Comparison of ENCODE assay signal across 1 cellular context in the genomic region with DNA sequence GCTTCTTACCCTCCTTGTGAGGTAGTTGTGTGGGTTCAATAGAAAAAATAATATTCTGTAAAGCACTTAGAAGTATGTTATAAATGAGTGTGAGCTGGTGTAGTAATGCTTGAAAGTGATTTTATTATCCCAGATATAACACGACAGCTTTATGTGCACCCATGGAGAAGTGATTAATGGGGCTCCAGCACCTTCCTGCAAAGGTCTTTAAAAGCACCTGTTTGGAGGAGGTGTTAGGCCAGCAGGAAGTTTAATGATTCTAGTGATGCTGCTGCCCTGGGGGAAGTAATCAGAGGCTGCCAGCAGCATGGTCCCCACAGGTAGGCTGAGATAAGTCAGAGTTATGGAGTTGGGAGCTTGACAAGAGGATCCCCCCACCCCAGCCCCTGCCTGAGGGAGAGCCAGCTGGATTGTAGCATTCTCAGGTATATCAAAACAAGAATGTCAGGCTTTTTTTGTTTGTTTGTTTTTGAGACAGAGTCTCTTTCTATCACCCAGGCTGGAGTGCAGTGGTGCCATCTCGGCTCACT.
TF ChIP-seq lines count a peak whose summit lies in the region.

No MANE protein-coding gene starts in this region.

TF ChIP-seq in HEK293, 187 proteins besides CTCF, POLR2A, EP300 and RAD21 (continued from another document):
- TF ChIP-seq, protein P1, sequence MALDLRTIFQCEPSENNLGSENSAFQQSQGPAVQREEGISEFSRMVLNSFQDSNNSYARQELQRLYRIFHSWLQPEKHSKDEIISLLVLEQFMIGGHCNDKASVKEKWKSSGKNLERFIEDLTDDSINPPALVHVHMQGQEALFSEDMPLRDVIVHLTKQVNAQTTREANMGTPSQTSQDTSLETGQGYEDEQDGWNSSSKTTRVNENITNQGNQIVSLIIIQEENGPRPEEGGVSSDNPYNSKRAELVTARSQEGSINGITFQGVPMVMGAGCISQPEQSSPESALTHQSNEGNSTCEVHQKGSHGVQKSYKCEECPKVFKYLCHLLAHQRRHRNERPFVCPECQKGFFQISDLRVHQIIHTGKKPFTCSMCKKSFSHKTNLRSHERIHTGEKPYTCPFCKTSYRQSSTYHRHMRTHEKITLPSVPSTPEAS (tag by site-specific recombination; IDR thresholded peaks at IDR 0.05) = no peak
- TF ChIP-seq, protein P2, sequence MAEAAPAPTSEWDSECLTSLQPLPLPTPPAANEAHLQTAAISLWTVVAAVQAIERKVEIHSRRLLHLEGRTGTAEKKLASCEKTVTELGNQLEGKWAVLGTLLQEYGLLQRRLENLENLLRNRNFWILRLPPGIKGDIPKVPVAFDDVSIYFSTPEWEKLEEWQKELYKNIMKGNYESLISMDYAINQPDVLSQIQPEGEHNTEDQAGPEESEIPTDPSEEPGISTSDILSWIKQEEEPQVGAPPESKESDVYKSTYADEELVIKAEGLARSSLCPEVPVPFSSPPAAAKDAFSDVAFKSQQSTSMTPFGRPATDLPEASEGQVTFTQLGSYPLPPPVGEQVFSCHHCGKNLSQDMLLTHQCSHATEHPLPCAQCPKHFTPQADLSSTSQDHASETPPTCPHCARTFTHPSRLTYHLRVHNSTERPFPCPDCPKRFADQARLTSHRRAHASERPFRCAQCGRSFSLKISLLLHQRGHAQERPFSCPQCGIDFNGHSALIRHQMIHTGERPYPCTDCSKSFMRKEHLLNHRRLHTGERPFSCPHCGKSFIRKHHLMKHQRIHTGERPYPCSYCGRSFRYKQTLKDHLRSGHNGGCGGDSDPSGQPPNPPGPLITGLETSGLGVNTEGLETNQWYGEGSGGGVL (tag by site-specific recombination; IDR thresholded peaks at IDR 0.05) = no peak
- TF ChIP-seq SCRT1 (tag by site-specific recombination; IDR thresholded peaks at IDR 0.05; ENCODE audit: borderline replicate concordance) = peak; percentile 85
- peak; percentile 14; the same call in 1 of the 2 replicates for TF ChIP-seq FEZF1 (tag by site-specific recombination; IDR thresholded peaks at IDR 0.05)
- no peak for TF ChIP-seq ZNF510 (tag by site-specific recombination; IDR thresholded peaks at IDR 0.05; ENCODE audit: insufficient replicate concordance)
- TF ChIP-seq ZNF792 (tag by site-specific recombination; IDR thresholded peaks at IDR 0.05) = no peak
